ENCODE assay signal across 23 cellular contexts in genomic region chr10:106504536-106504935, GRCh38.
A peak's percentile ranks its signal among the peaks of the same experiment; 100 is the strongest.
DNase-seq lines count a peak whose midpoint lies in the region; ATAC-seq, FAIRE-seq and TF ChIP-seq lines count a peak whose summit lies in the region.
"Had no signal": no experiment of that assay in that cellular context is flagged by ENCODE, and none has a peak within 500 bp of the region (broad histone marks: within the 10 kb centered on the region; RNA-seq: fewer than 3 reads in every experiment).

No MANE protein-coding gene starts in this region.

- DNase-seq in AG20443 (ENCODE audit: low spot score) (peak; percentile 21), HFFc6 (no peak), mammary epithelial cell (no peak), keratinocyte (ENCODE audit: low read depth, low spot score) (no peak), DMS79 (lab: John Stamatoyannopoulos, UW) (no peak), Calu3 (no peak)
- DNase-seq: CD8-positive, alpha-beta memory T cell; DMS53; IMR-90; MV-4-11; NCI-H1105 treated with DMSO at 0.1 percent for 48 hours; NCI-H2029 treated with DMSO at 0.1 percent for 48 hours; NCI-H226; NCI-H510A treated with DMSO at 0.1 percent for 48 hours; NCI-H774; Right ventricle myocardium superior had no signal

- no peak for TF ChIP-seq CTCF in HFFc6 (IDR thresholded peaks at IDR 0.05)
- TF ChIP-seq CTCF in mammary epithelial cell (conservative IDR thresholded peaks at IDR 0.05 in 1 of 2, IDR thresholded peaks at IDR 0.05 in 1 of 2; ENCODE audit: extremely low read depth in 1 of 2, insufficient read depth in 1 of 2, low read depth in 1 of 2, low read length in 2 of 2) = no peak
- no peak for TF ChIP-seq CTCF in keratinocyte (optimal IDR thresholded peaks at IDR 0.05 in 1 of 3, IDR thresholded peaks at IDR 0.05 in 1 of 3, conservative IDR thresholded peaks at IDR 0.05 in 1 of 3; ENCODE audit: extremely low read depth in 1 of 3, insufficient read depth in 2 of 3, low read length in 3 of 3)
- TF ChIP-seq CTCF in Calu3 (IDR thresholded peaks at IDR 0.05; ENCODE audit: unreplicated experiment) = no peak

- H3K4me1 ChIP-seq in mammary epithelial cell (ENCODE audit: insufficient read depth, low read length) (peaks cover 51% of the 10 kb centered on the region), keratinocyte (ENCODE audit: control insufficient read depth, extremely low read depth, insufficient read depth, low read length) (peaks cover 21% of the 10 kb centered on the region)

- H3K4me3 ChIP-seq in mammary epithelial cell (replicated peaks in 1 of 3; ENCODE audit: insufficient read depth in 1 of 3, low read depth in 2 of 3, low read length in 3 of 3) (no peak overlapping the region), keratinocyte (ENCODE audit: control insufficient read depth in 2 of 3, extremely low read depth in 1 of 3, insufficient read depth in 2 of 3, low read depth in 1 of 3, low read length in 3 of 3) (no peak overlapping the region)

- H2AFZ ChIP-seq in mammary epithelial cell (ENCODE audit: low read depth, low read length) (peak overlapping the region; percentile 48), keratinocyte (ENCODE audit: control insufficient read depth, low read length) (peak overlapping the region; percentile 38)

- H3K4me2 ChIP-seq in mammary epithelial cell (ENCODE audit: insufficient read depth, low read depth, low read length) (no peak overlapping the region), keratinocyte (ENCODE audit: control insufficient read depth, extremely low read depth, insufficient read depth, low read depth, low read length) (no peak overlapping the region)
- H3K4me2 ChIP-seq: KMS-11 had no signal

- H3K4me3 Mint-ChIP-seq in HFFc6 = peak overlapping the region; percentile 48; the same call in 1 of the 2 replicates
- H3K4me3 Mint-ChIP-seq in Calu3 (ENCODE audit: low read depth, unreplicated experiment) = no peak overlapping the region
- H3K4me3 Mint-ChIP-seq: CD8-positive, alpha-beta memory T cell had no signal

- no peaks in the 10 kb centered on the region for H3K9me3 ChIP-seq in mammary epithelial cell (replicated peaks; ENCODE audit: insufficient read depth, low read length)
- H3K9me3 ChIP-seq in keratinocyte (ENCODE audit: control insufficient read depth, low read depth, low read length) = no peaks in the 10 kb centered on the region

- H3K27me3 Mint-ChIP-seq in HFFc6 (ENCODE audit: insufficient read depth) = no peaks in the 10 kb centered on the region; the same call in 1 of the 2 replicates
- H3K27me3 Mint-ChIP-seq in Calu3 (ENCODE audit: unreplicated experiment) = no peaks in the 10 kb centered on the region
- H3K27me3 Mint-ChIP-seq: CD8-positive, alpha-beta memory T cell had no signal

- CTCF ChIA-PET in mammary epithelial cell (lab: Charles Lee; ENCODE audit: low non-redundant PET) (no interaction called here), Calu3 (lab: Charles Lee) (no interaction called here)

- no peak for FAIRE-seq in keratinocyte (lab: Jason Lieb, UNC)
- FAIRE-seq: D721Med, GM12891, H1 had no signal

- 28% methylated on average over 5 of the region's 6 CpGs for WGBS in mammary epithelial cell (ENCODE audit: low coverage, missing lambda C conversion rate)

- no peaks in the 10 kb centered on the region for H3K9me1 ChIP-seq in keratinocyte (ENCODE audit: control insufficient read depth, extremely low read depth, insufficient read depth, low read length)

- ATAC-seq in GM18907 (IDR thresholded peaks at IDR 0.05; ENCODE audit: unreplicated experiment) = no peak
- ATAC-seq: HCT116 had no signal

- H3K79me2 ChIP-seq in mammary epithelial cell (ENCODE audit: insufficient read depth, low read length) (no peaks in the 10 kb centered on the region), keratinocyte (ENCODE audit: control insufficient read depth, insufficient read depth, low read length) (no peaks in the 10 kb centered on the region)

- H3K27ac ChIP-seq in mammary epithelial cell (ENCODE audit: insufficient read depth, low read depth, low read length) = no peak overlapping the region
- no peak overlapping the region for H3K27ac ChIP-seq in keratinocyte (ENCODE audit: control insufficient read depth, insufficient read depth, low read length)
- H3K27ac ChIP-seq: C4-2B, KMS-11 had no signal

- H3K36me3 ChIP-seq in mammary epithelial cell (ENCODE audit: insufficient read depth, low read length) (no peaks in the 10 kb centered on the region), keratinocyte (ENCODE audit: control insufficient read depth in 2 of 2, extremely low read depth in 1 of 2, insufficient read depth in 2 of 2, low read length in 2 of 2) (no peaks in the 10 kb centered on the region)

- H3K9me3 Mint-ChIP-seq in HFFc6 (no peaks in the 10 kb centered on the region), Calu3 (ENCODE audit: low read depth, unreplicated experiment) (no peaks in the 10 kb centered on the region)

- BruUV-seq in mammary epithelial cell (replicated peaks; lab: Mats Ljungman, UMichigan) (no TSS peak), Calu3 (replicated peaks; lab: Mats Ljungman, UMichigan) (no TSS peak)

- dilution Hi-C loops in mammary epithelial cell (cut with HindIII; ENCODE audit: low sequenced_read_pairs) (loop anchor here (5.0 kb wide), 1 partner anchor 67 kb away; no protein-coding TSS in a partner anchor), keratinocyte (cut with MboI; ENCODE audit: extremely low pct_ligation_motif_present, low sequenced_read_pairs) (no loop called here)

- H3K4me1 Mint-ChIP-seq in HFFc6 (ENCODE audit: low read depth) (peaks cover 59% of the 10 kb centered on the region), Calu3 (ENCODE audit: low read depth, unreplicated experiment) (peaks cover 38% of the 10 kb centered on the region)
- H3K4me1 Mint-ChIP-seq: CD8-positive, alpha-beta memory T cell had no signal

- in situ Hi-C loops in mammary epithelial cell (cut with MboI; ENCODE audit: low sequenced_read_pairs in 2 of 2) = no loop called here

- H3K9ac ChIP-seq in mammary epithelial cell (ENCODE audit: insufficient read depth, low read length) (no peak overlapping the region), keratinocyte (ENCODE audit: control insufficient read depth, extremely low read depth, insufficient read depth, low read length) (no peak overlapping the region)
- H3K9ac ChIP-seq: KMS-11 had no signal

- H4K20me1 ChIP-seq in mammary epithelial cell (ENCODE audit: insufficient read depth, low read length) = no peaks in the 10 kb centered on the region
- no peaks in the 10 kb centered on the region for H4K20me1 ChIP-seq in keratinocyte (ENCODE audit: control insufficient read depth, extremely low read depth, insufficient read depth, low read length)

- H3K27ac Mint-ChIP-seq in HFFc6 (no peak overlapping the region), Calu3 (ENCODE audit: unreplicated experiment) (no peak overlapping the region)
- H3K27ac Mint-ChIP-seq: CD8-positive, alpha-beta memory T cell had no signal

- no peaks in the 10 kb centered on the region for H3K27me3 ChIP-seq in mammary epithelial cell (ENCODE audit: insufficient read depth, low read length)
- H3K27me3 ChIP-seq in keratinocyte (ENCODE audit: control insufficient read depth, extremely low read depth, insufficient read depth, low read length) = no peaks in the 10 kb centered on the region

- H3K36me3 Mint-ChIP-seq in HFFc6 (ENCODE audit: low read depth) (no peaks in the 10 kb centered on the region), Calu3 (ENCODE audit: insufficient read depth, unreplicated experiment) (peaks cover 3% of the 10 kb centered on the region)
- H3K36me3 Mint-ChIP-seq: CD8-positive, alpha-beta memory T cell had no signal

- intact Hi-C loops in mammary epithelial cell (cut with micrococcal nuclease) (no loop called here), Calu3 (cut with micrococcal nuclease; ENCODE audit: unreplicated experiment) (loop anchor here (10.0 kb wide), 1 partner anchor 100 kb away; no protein-coding TSS in a partner anchor)
